ENCODE assay signal across 8 cellular contexts in the genomic region with DNA sequence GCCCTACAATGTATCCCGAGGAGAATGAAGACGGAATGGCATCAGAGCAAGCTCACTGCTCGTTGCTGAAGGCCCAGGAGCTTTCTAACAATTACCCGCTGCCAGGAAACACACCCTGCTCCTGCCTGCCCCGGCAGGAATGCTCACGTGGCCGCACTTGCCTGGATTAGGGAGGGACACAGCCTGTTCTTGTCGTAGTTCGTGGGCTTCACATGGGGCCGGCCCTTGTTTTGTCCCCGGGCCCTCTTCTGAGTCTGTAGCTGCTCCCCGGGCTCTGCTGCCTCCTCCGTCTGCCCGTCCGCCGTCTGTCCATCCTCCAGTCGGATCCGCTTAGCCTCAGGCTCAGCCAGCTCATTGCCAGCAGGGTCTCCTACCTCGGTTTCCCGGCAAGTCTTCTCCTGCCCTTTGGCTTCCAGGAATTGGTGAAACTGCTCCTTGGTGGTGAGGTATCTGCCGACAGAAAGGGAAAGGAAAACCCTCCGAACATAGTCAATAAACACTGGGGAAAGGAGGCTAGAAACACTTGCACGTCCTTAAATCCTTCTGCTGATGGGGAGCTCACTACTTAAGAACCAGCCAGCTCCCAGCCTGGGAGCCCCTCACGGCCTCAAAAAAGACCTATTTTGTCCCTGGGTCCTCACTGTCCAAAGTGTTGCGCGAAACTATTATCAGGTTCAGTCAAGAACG.
DNase-seq lines count a peak whose midpoint lies in the region; ATAC-seq lines count a peak whose summit lies in the region.

No MANE protein-coding gene starts in this region.

- H3K4me3 Mint-ChIP-seq in T-helper 2 cell treated with Interferon-gamma antibody and Interleukin-4, amounts not matched to agents 5 μg/mL and 100 μg/mL, for 36 hours, result peak overlapping the region; percentile 100

- H3K27ac ChIP-seq in angular gyrus (ENCODE audit: low read depth, low read length) (peak overlapping the region; percentile 93), layer of hippocampus (ENCODE audit: low read depth, low read length) (peak overlapping the region; percentile 92), substantia nigra (ENCODE audit: low read depth, low read length, poor library complexity, severe bottlenecking) (peak overlapping the region; percentile 97)

- no peaks in the 10 kb centered on the region for H3K27me3 ChIP-seq in layer of hippocampus (ENCODE audit: control insufficient read depth, insufficient read depth, low read length)

- H3K27me3 Mint-ChIP-seq in T-helper 2 cell treated with Interferon-gamma antibody and Interleukin-4, amounts not matched to agents 5 μg/mL and 100 μg/mL, for 36 hours (ENCODE audit: low read depth), result no peaks in the 10 kb centered on the region

- DNase-seq in T-helper 2 cell treated with Interferon-gamma antibody and Interleukin-4, amounts not matched to agents 5 μg/mL and 100 μg/mL, for 36 hours (ENCODE audit: low spot score), result no peak
- DNase-seq in T-helper 2 cell, result no peak
- DNase-seq in substantia nigra (lab: John Stamatoyannopoulos, UW), result no peak
- no peak for DNase-seq in NK-92 (lab: John Stamatoyannopoulos, UW; ENCODE audit: unreplicated experiment)

- ATAC-seq in HG02852 (IDR thresholded peaks at IDR 0.05; ENCODE audit: unreplicated experiment) (no peak), HG03135 (IDR thresholded peaks at IDR 0.05; ENCODE audit: unreplicated experiment) (no peak)

- H3K9me3 Mint-ChIP-seq in T-helper 2 cell treated with Interferon-gamma antibody and Interleukin-4, amounts not matched to agents 5 μg/mL and 100 μg/mL, for 36 hours, result peaks cover 3% of the 10 kb centered on the region

- peaks cover 30% of the 10 kb centered on the region for H3K36me3 Mint-ChIP-seq in T-helper 2 cell treated with Interferon-gamma antibody and Interleukin-4, amounts not matched to agents 5 μg/mL and 100 μg/mL, for 36 hours (ENCODE audit: low read depth)

- peak overlapping the region; percentile 100 for H3K27ac Mint-ChIP-seq in T-helper 2 cell treated with Interferon-gamma antibody and Interleukin-4, amounts not matched to agents 5 μg/mL and 100 μg/mL, for 36 hours

- H3K4me1 Mint-ChIP-seq in T-helper 2 cell treated with Interferon-gamma antibody and Interleukin-4, amounts not matched to agents 5 μg/mL and 100 μg/mL, for 36 hours (ENCODE audit: low read depth), result peaks cover 9% of the 10 kb centered on the region
